2 cellular contexts compared by ENCODE assay signal in genomic region chr17:29640981-29641642, GRCh38.
TF ChIP-seq lines count a peak whose summit lies in the region.

No MANE protein-coding gene starts in this region.

TF ChIP-seq in SK-N-SH, 30 proteins besides CTCF, POLR2A, EP300 and RAD21 (continued from another document):
- TF ChIP-seq YY1 (IDR thresholded peaks at IDR 0.05; ENCODE audit: low read depth) (no peak), REST (IDR thresholded peaks at IDR 0.05; ENCODE audit: low read depth, low read length) (no peak), NRF1 (IDR thresholded peaks at IDR 0.05; ENCODE audit: low read depth, low read length) (no peak), RXRA (IDR thresholded peaks at IDR 0.05; ENCODE audit: borderline replicate concordance, low read depth) (no peak), MXI1 (IDR thresholded peaks at IDR 0.05; ENCODE audit: low read depth, low read length) (no peak), GABPA (IDR thresholded peaks at IDR 0.05; ENCODE audit: low read depth) (no peak), POLR2AphosphoS5 (IDR thresholded peaks at IDR 0.05; ENCODE audit: low read depth, low read length) (no peak), TEAD4 (IDR thresholded peaks at IDR 0.05; ENCODE audit: borderline replicate concordance, insufficient read depth) (no peak), MEF2A (IDR thresholded peaks at IDR 0.05; ENCODE audit: borderline replicate concordance, low read depth) (no peak), SIN3A (IDR thresholded peaks at IDR 0.05; ENCODE audit: borderline replicate concordance, low read depth, low read length) (no peak)
- TF ChIP-seq, protein P1, sequence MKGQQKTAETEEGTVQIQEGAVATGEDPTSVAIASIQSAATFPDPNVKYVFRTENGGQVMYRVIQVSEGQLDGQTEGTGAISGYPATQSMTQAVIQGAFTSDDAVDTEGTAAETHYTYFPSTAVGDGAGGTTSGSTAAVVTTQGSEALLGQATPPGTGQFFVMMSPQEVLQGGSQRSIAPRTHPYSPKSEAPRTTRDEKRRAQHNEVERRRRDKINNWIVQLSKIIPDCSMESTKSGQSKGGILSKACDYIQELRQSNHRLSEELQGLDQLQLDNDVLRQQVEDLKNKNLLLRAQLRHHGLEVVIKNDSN (IDR thresholded peaks at IDR 0.05; ENCODE audit: borderline replicate concordance, low read depth) = no peak
- TF ChIP-seq, protein P2, sequence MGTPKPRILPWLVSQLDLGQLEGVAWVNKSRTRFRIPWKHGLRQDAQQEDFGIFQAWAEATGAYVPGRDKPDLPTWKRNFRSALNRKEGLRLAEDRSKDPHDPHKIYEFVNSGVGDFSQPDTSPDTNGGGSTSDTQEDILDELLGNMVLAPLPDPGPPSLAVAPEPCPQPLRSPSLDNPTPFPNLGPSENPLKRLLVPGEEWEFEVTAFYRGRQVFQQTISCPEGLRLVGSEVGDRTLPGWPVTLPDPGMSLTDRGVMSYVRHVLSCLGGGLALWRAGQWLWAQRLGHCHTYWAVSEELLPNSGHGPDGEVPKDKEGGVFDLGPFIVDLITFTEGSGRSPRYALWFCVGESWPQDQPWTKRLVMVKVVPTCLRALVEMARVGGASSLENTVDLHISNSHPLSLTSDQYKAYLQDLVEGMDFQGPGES (IDR thresholded peaks at IDR 0.05; ENCODE audit: low read depth, low read length) = no peak

TF ChIP-seq in SK-N-SH treated with all-trans-retinoic acid at 6 μM for 48 hours, 23 proteins besides CTCF, POLR2A, EP300 and RAD21 (continued from another document):
- TF ChIP-seq ARNTL (CRISPR knock-in tag; IDR thresholded peaks at IDR 0.05; ENCODE audit: borderline replicate concordance, low read depth) = no peak
- TF ChIP-seq CSDC2 (CRISPR knock-in tag; IDR thresholded peaks at IDR 0.05) = no peak
- no peak for TF ChIP-seq SNAI2 (CRISPR knock-in tag; IDR thresholded peaks at IDR 0.05)
